Comparison of ENCODE assay signal across 13 cellular contexts in the genomic region with DNA sequence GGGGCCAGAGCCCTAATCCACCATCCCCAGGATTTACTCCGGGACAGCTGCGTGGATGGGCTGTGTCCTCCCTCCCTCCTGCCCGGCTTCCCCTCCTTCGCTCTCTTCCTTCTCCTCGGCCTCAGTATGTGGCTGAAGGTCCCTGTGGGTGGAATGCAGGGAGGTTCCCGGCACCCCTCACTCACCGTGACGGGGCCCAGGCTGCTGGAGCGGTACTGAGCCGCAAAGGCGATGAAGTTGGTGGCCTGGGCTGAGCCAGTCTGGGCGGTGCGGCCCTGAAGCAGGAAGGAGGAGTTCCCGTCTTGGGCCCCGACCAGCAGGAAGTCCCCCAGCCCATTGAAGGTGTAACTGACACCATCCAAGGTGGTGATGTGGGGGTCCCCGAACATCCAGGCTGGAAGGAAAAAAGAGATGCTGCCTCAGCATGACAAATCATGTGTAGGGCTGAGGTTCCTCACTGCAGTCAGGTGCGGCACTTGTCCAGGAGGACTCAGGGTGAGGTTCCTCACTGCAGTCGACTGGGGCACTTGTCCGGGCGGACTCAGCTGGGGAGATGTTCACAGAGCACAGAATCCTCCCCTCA. TPM values are rescaled to one million over a fixed set of nuclear protein-coding genes. Genes with fewer than 3 reads are reported as not detected.
"Had no signal": no experiment of that assay in that cellular context is flagged by ENCODE, and none has a peak within 500 bp of the region (broad histone marks: within the 10 kb centered on the region; RNA-seq: fewer than 3 reads in every experiment).

No MANE protein-coding gene starts in this region.

- H3K9me3 Mint-ChIP-seq: activated T-helper 17 cell treated with anti-CD3 and anti-CD28 coated beads, Interleukin-2, amount 50 U/mL, for 72 hours; endodermal cell; stimulated activated effector memory CD8-positive, alpha-beta T cell treated with anti-CD3 and anti-CD28 coated beads, Interleukin-12 subunit alpha, Interleukin-12 subunit beta, amount 100 ng/mL, for 72 hours had no signal

- H3K4me1 Mint-ChIP-seq: activated T-helper 17 cell treated with anti-CD3 and anti-CD28 coated beads, Interleukin-2, amount 50 U/mL, for 72 hours; endodermal cell; neural progenitor cell; stimulated activated effector memory CD8-positive, alpha-beta T cell treated with anti-CD3 and anti-CD28 coated beads, Interleukin-12 subunit alpha, Interleukin-12 subunit beta, amount 100 ng/mL, for 72 hours had no signal

- H3K36me3 Mint-ChIP-seq: neural progenitor cell had no signal

- ATAC-seq: activated T-helper 17 cell treated with anti-CD3 and anti-CD28 coated beads, Interleukin-2, amount 50 U/mL, for 72 hours; left lung; stimulated activated effector memory CD8-positive, alpha-beta T cell treated with anti-CD3 and anti-CD28 coated beads, Interleukin-12 subunit alpha, Interleukin-12 subunit beta, amount 100 ng/mL, for 72 hours had no signal

- DNase-seq: activated CD4-positive, alpha-beta T cell treated with anti-CD3 and anti-CD28 coated beads for 48 hours; activated naive CD4-positive, alpha-beta T cell treated with anti-CD3 and anti-CD28 coated beads, Interleukin-2, amount 50 U/mL, for 16 hours; activated T-cell treated with anti-CD3 and anti-CD28 coated beads for 4 hours; brain microvascular endothelial cell; endodermal cell; mesendoderm; thyroid gland had no signal

- H3K27ac Mint-ChIP-seq: activated T-helper 17 cell treated with anti-CD3 and anti-CD28 coated beads, Interleukin-2, amount 50 U/mL, for 72 hours; endodermal cell; neural progenitor cell; stimulated activated effector memory CD8-positive, alpha-beta T cell treated with anti-CD3 and anti-CD28 coated beads, Interleukin-12 subunit alpha, Interleukin-12 subunit beta, amount 100 ng/mL, for 72 hours had no signal

- H3K4me3 Mint-ChIP-seq: activated T-helper 17 cell treated with anti-CD3 and anti-CD28 coated beads, Interleukin-2, amount 50 U/mL, for 72 hours; endodermal cell; neural progenitor cell; stimulated activated effector memory CD8-positive, alpha-beta T cell treated with anti-CD3 and anti-CD28 coated beads, Interleukin-12 subunit alpha, Interleukin-12 subunit beta, amount 100 ng/mL, for 72 hours had no signal

RNA-seq across cellular contexts. Expression of a gene that starts 42.6 kb away (rescaled TPM):
- total RNA-seq: dermis microvascular lymphatic vessel endothelial cell had no signal

RNA-seq across cellular contexts. Expression of a gene that starts 48.4 kb away (rescaled TPM):
- total RNA-seq: dermis microvascular lymphatic vessel endothelial cell, fibroblast of villous mesenchyme had no signal
